Comparison of ENCODE assay signal across 3 cellular contexts in the genomic region with DNA sequence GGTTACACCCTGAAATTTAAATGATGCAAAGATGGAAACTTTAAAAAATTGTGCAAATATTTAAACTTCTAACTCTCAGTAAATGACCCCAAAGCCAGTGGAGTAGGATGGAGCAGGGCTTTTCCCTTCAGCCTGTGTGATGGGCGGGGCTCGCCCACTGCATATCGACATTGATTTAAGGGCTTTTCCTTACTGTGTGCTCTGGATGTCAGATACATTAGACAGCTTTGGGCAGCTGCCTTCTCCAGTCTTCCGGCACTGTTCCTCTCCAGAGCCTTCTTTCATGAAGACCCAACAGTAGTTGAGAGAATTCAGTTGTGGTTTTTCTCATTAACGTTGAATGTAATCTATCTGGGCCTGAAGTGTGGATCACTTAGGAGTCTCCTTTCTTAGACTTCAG.
"Had no signal": no experiment of that assay in that cellular context is flagged by ENCODE, and none has a peak within 500 bp of the region (broad histone marks: within the 10 kb centered on the region; RNA-seq: fewer than 3 reads in every experiment).

No MANE protein-coding gene starts in this region.

- DNase-seq: GDM1, GF-D8 had no signal

- ATAC-seq: GM12878 had no signal

- H3K4me3 ChIP-seq: GM12878 had no signal
